Comparison of ENCODE assay signal across 26 cellular contexts in the genomic region with DNA sequence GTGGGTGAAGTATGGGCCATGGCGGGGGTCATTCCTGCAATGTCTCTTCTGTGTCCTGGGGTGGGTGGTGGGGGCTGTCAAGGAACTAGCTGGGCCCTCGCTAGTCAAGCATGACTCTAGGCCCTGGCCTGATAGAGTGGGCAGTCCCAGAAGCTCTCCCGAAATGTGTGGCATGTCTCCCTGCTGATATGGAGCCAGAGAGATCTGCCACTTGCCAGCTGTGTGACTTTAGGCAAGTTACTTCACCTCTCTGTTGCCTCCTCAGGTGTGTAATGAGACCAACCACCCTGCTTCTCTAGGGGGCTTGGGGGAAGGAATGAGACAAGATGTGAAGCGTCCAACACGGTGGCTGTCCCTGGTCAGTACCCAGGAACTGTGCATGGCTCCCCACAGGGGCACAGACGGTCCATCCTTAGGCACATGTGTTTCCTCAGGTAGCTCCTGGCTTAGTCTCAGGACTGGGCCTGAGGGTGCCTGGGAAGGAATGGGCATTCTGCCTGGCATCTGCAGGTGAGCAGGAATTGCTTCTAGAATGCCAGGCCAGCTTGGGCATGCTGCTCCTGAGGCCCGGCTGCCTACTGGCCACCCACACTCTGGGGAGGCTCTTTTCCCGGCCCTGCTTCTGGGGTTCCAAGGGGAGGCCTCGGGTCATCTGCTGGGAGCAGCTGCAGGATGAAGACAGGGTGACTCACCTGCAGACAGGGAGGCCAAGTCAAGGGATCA. TPM values are rescaled to one million over a fixed set of nuclear protein-coding genes. Genes with fewer than 3 reads are reported as not detected.
DNase-seq lines count a peak whose midpoint lies in the region; ATAC-seq and TF ChIP-seq lines count a peak whose summit lies in the region.
"Had no signal": no experiment of that assay in that cellular context is flagged by ENCODE, and none has a peak within 500 bp of the region (broad histone marks: within the 10 kb centered on the region; RNA-seq: fewer than 3 reads in every experiment).

No MANE protein-coding gene starts in this region.

- no peak overlapping the region for H3K4me3 ChIP-seq in endodermal cell (ENCODE audit: low read length)
- H3K4me3 ChIP-seq: ascending aorta, testis had no signal

- TF ChIP-seq CTCF in endodermal cell (conservative IDR thresholded peaks at IDR 0.05) (no peak), CD14-positive monocyte (IDR thresholded peaks at IDR 0.05) (no peak)

- no peaks in the 10 kb centered on the region for H3K9me3 ChIP-seq in endodermal cell (ENCODE audit: control insufficient read depth, low read length)
- H3K9me3 ChIP-seq: ascending aorta, testis had no signal

- H3K4me1 Mint-ChIP-seq in endodermal cell (peaks cover 5% of the 10 kb centered on the region), CD14-positive monocyte (no peaks in the 10 kb centered on the region)
- H3K4me1 Mint-ChIP-seq: activated naive CD4-positive, alpha-beta T cell treated with anti-CD3 and anti-CD28 coated beads, Interleukin-2, amount 50 U/mL, for 24 hours; central memory CD8-positive, alpha-beta T cell; naive B cell; stimulated activated naive B cell treated with anti-CD40 and anti-IgM and Interleukin-4, amounts not matched to agents 10 μg/mL and 1 μg/mL and 100 μg/mL, for 72 hours had no signal

- H3K9ac ChIP-seq in endodermal cell (ENCODE audit: extremely low read depth, low read length, poor library complexity, severe bottlenecking): no peak overlapping the region
- H3K9ac ChIP-seq: KMS-11 had no signal

- H3K36me3 Mint-ChIP-seq in endodermal cell (ENCODE audit: low read depth) (no peaks in the 10 kb centered on the region), CD14-positive monocyte (no peaks in the 10 kb centered on the region)
- H3K36me3 Mint-ChIP-seq: activated naive CD4-positive, alpha-beta T cell treated with anti-CD3 and anti-CD28 coated beads, Interleukin-2, amount 50 U/mL, for 24 hours; naive B cell; stimulated activated naive B cell treated with anti-CD40 and anti-IgM and Interleukin-4, amounts not matched to agents 10 μg/mL and 1 μg/mL and 100 μg/mL, for 72 hours had no signal

- H3K27me3 Mint-ChIP-seq in endodermal cell (ENCODE audit: insufficient read depth) (peaks cover 13% of the 10 kb centered on the region), CD14-positive monocyte (ENCODE audit: low read depth in 3 of 3) (peaks cover 3 to 8% (median 4%) of the 10 kb centered on the region in 3 donors)

- H3K27ac Mint-ChIP-seq in endodermal cell: no peak overlapping the region
- H3K27ac Mint-ChIP-seq in CD14-positive monocyte: no peak overlapping the region
- H3K27ac Mint-ChIP-seq: activated CD8-positive, alpha-beta T cell treated with anti-CD3 and anti-CD28 coated beads, Interleukin-2, amount 10 ng/mL, durations not matched to agents 7 days and 5 days; activated naive CD4-positive, alpha-beta T cell treated with anti-CD3 and anti-CD28 coated beads, Interleukin-2, amount 50 U/mL, for 24 hours; activated T-cell treated with anti-CD3 and anti-CD28 coated beads, Interleukin-2, amount 50 U/mL, for 72 hours; CD4-positive, alpha-beta T cell; stimulated activated naive B cell treated with anti-CD40 and anti-IgM and Interleukin-4, amounts not matched to agents 10 μg/mL and 1 μg/mL and 100 μg/mL, for 72 hours; T-helper 1 cell treated with Interleukin-12 subunit alpha and Interleukin-12 subunit beta and Interleukin-4 antibody, amounts not matched to agents 30 μg/mL and 1 μg/mL, for 36 hours had no signal

- no peak overlapping the region for H3K27ac ChIP-seq in endodermal cell (ENCODE audit: low read depth, low read length)
- H3K27ac ChIP-seq: ascending aorta, KMS-11, testis had no signal

- H3K36me3 ChIP-seq in endodermal cell (ENCODE audit: control insufficient read depth, insufficient read depth, low read length): no peaks in the 10 kb centered on the region
- H3K36me3 ChIP-seq: ascending aorta had no signal

- in situ Hi-C loops in G401 (cut with HindIII; ENCODE audit: low sequenced_read_pairs): no loop called here

- H3K4me1 ChIP-seq in endodermal cell (ENCODE audit: control insufficient read depth, insufficient read depth, low read length): no peaks in the 10 kb centered on the region
- H3K4me1 ChIP-seq: ascending aorta had no signal

- H3K9me3 Mint-ChIP-seq in endodermal cell (no peaks in the 10 kb centered on the region), CD14-positive monocyte (no peaks in the 10 kb centered on the region)
- H3K9me3 Mint-ChIP-seq: activated naive CD4-positive, alpha-beta T cell treated with anti-CD3 and anti-CD28 coated beads, Interleukin-2, amount 50 U/mL, for 24 hours; activated T-cell treated with anti-CD3 and anti-CD28 coated beads, Interleukin-2, amount 50 U/mL, for 72 hours; CD4-positive, alpha-beta T cell; central memory CD8-positive, alpha-beta T cell; stimulated activated naive B cell treated with anti-CD40 and anti-IgM and Interleukin-4, amounts not matched to agents 10 μg/mL and 1 μg/mL and 100 μg/mL, for 72 hours; T-helper 1 cell treated with Interleukin-12 subunit alpha and Interleukin-12 subunit beta and Interleukin-4 antibody, amounts not matched to agents 30 μg/mL and 1 μg/mL, for 36 hours had no signal

- DNase-seq in G401 (ENCODE audit: low spot score): peak; percentile 83
- DNase-seq in LHCN-M2 (ENCODE audit: low read depth): peak; percentile 41
- DNase-seq in endodermal cell: peak; percentile 24
- DNase-seq in posterior vena cava (ENCODE audit: low spot score): peak; percentile 68
- DNase-seq in COLO829 (ENCODE audit: low spot score): no peak
- DNase-seq in CD14-positive monocyte (ENCODE audit: low spot score): no peak
- DNase-seq: activated CD8-positive, alpha-beta T cell treated with anti-CD3 and anti-CD28 coated beads, Interleukin-2, amount 10 ng/mL, durations not matched to agents 7 days and 5 days; activated T-cell treated with anti-CD3 and anti-CD28 coated beads, Interleukin-2, amount 50 U/mL, for 72 hours; CD4-positive, alpha-beta T cell; DMS153; erythroblast; foreskin melanocyte; GF-D8; left colon; naive B cell; NCI-H524 treated with DMSO at 0.1 percent for 48 hours; nucleus accumbens; stimulated activated CD4-positive, alpha-beta T cell treated with anti-CD3 and anti-CD28 coated beads, Interleukin-4, amount 100 ng/mL, for 1 hour; stimulated activated naive B cell treated with anti-CD40 and anti-IgM and Interleukin-4, amounts not matched to agents 10 μg/mL and 1 μg/mL and 100 μg/mL, for 72 hours; testis had no signal

- H3K4me3 Mint-ChIP-seq in endodermal cell: no peak overlapping the region
- no peak overlapping the region for H3K4me3 Mint-ChIP-seq in CD14-positive monocyte
- H3K4me3 Mint-ChIP-seq: activated CD8-positive, alpha-beta T cell treated with anti-CD3 and anti-CD28 coated beads, Interleukin-2, amount 10 ng/mL, durations not matched to agents 7 days and 5 days; activated naive CD4-positive, alpha-beta T cell treated with anti-CD3 and anti-CD28 coated beads, Interleukin-2, amount 50 U/mL, for 24 hours; activated T-cell treated with anti-CD3 and anti-CD28 coated beads, Interleukin-2, amount 50 U/mL, for 72 hours; CD4-positive, alpha-beta T cell; central memory CD8-positive, alpha-beta T cell; naive B cell; stimulated activated naive B cell treated with anti-CD40 and anti-IgM and Interleukin-4, amounts not matched to agents 10 μg/mL and 1 μg/mL and 100 μg/mL, for 72 hours; T-helper 1 cell treated with Interleukin-12 subunit alpha and Interleukin-12 subunit beta and Interleukin-4 antibody, amounts not matched to agents 30 μg/mL and 1 μg/mL, for 36 hours had no signal

- 89% methylated on average over 5 to 9 of the region's 9 CpGs for WGBS in endodermal cell (ENCODE audit: insufficient coverage in 1 of 2, insufficient read length in 1 of 2), 2 experiments

- intact Hi-C loops in posterior vena cava (cut with DNase I): no loop called here
- intact Hi-C loops in CD14-positive monocyte (cut with micrococcal nuclease): no loop called here

- no peaks in the 10 kb centered on the region for H3K27me3 ChIP-seq in endodermal cell (ENCODE audit: control insufficient read depth, insufficient read depth, low read length, poor library complexity, severe bottlenecking)
- H3K27me3 ChIP-seq: ascending aorta, testis had no signal

- ATAC-seq in HG03025 (IDR thresholded peaks at IDR 0.05; ENCODE audit: low FRiP score, unreplicated experiment): no peak
- ATAC-seq: activated CD8-positive, alpha-beta T cell treated with anti-CD3 and anti-CD28 coated beads, Interleukin-2, amount 10 ng/mL, durations not matched to agents 7 days and 5 days; activated T-cell treated with anti-CD3 and anti-CD28 coated beads, Interleukin-2, amount 50 U/mL, for 72 hours had no signal

RNA-seq across cellular contexts. Expression of a gene that starts 36.6 kb away (rescaled TPM):
- total RNA-seq in G401 (2014; rRNA removed; shearing (Covaris generic)): 6.2 and 17.7 TPM in 2 replicates
- total RNA-seq in LHCN-M2 (2014; rRNA removed): 23.1 and 25.9 TPM in 2 replicates
- polyA plus RNA-seq in LHCN-M2 (2012): 36.7 TPM
- 10 to 100 TPM; 62.2 to 74.9 TPM for total RNA-seq in endodermal cell
- 46.2 TPM for polyA plus RNA-seq in endodermal cell (2013, experiment 1 of 2)
- polyA plus RNA-seq in endodermal cell (2013, experiment 2 of 2): 45.0 TPM
- 100 to 1,000 TPM in 1 of 2 donors, 10 to 100 TPM in 1; 85.2 to 114 TPM for total RNA-seq in posterior vena cava
- polyA plus RNA-seq in CD14-positive monocyte: under 1 TPM; 0.19 to 0.31 TPM

Comparison
In these comparisons a context has a peak if more than half of its experiments do, and no peak if none do; other contexts are left out.
1. DNase-seq: peak in G401 (single experiment), LHCN-M2 (single experiment), endodermal cell (single experiment) and posterior vena cava (single experiment); none in COLO829 (single experiment) and CD14-positive monocyte (single experiment).